In the genomic region with DNA sequence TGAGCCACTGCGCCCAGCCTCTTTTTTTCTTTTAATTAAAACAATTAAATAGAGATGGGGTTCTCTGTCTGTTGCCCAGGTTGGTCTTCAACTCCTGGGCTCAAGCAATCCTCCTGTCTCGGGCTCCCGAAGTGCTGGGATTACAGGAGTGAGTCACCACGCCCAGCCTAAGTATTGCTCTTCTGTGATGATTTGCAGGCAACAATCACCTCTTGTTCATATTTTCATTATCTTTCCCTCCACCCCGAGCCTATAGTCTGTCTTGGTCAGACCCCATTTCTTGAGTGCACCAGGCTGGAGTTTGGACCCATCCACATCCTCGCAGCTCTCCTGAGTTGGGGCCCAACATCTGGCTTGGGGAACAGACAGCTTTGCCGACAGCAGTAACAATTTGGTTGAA, we compare ENCODE assay signal across 17 cellular contexts. TPM values are rescaled to one million over a fixed set of nuclear protein-coding genes. Genes with fewer than 3 reads are reported as not detected.
"Had no signal": no experiment of that assay in that cellular context is flagged by ENCODE, and none has a peak within 500 bp of the region (broad histone marks: within the 10 kb centered on the region; RNA-seq: fewer than 3 reads in every experiment).

No MANE protein-coding gene starts in this region.

- H3K9me3 Mint-ChIP-seq: activated T-helper 1 cell treated with anti-CD3 and anti-CD28 coated beads, Interleukin-12 subunit alpha, Interleukin-12 subunit beta, Interleukin-2, Interleukin-4 antibody, amounts not matched to agents 30 ng/mL and 10 ng/mL and 1 ng/mL, durations not matched to agents 14 hours and 24 hours and 36 hours; nephron progenitor cell had no signal

- H3K4me3 Mint-ChIP-seq: activated T-helper 1 cell treated with anti-CD3 and anti-CD28 coated beads, Interleukin-12 subunit alpha, Interleukin-12 subunit beta, Interleukin-2, Interleukin-4 antibody, amounts not matched to agents 30 ng/mL and 10 ng/mL and 1 ng/mL, durations not matched to agents 14 hours and 24 hours and 36 hours; nephron progenitor cell had no signal

- H3K27ac Mint-ChIP-seq: activated T-helper 1 cell treated with anti-CD3 and anti-CD28 coated beads, Interleukin-12 subunit alpha, Interleukin-12 subunit beta, Interleukin-2, Interleukin-4 antibody, amounts not matched to agents 30 ng/mL and 10 ng/mL and 1 ng/mL, durations not matched to agents 14 hours and 24 hours and 36 hours; nephron progenitor cell had no signal

- ATAC-seq: body of pancreas, heart left ventricle, right cardiac atrium had no signal

- DNase-seq: activated CD4-positive, alpha-beta T cell treated with anti-CD3 and anti-CD28 coated beads, Interleukin-2, amount 50 U/mL, for 1 hour; activated CD4-positive, CD25-positive, alpha-beta regulatory T cell treated with anti-CD3 and anti-CD28 coated beads, Interleukin-2, amount 50 U/mL, for 72 hours; activated gamma-delta T cell; anterior cingulate cortex; body of pancreas; heart left ventricle; nephron progenitor cell; nucleus accumbens; right cardiac atrium; stimulated activated CD4-positive, alpha-beta T cell treated with anti-CD3 and anti-CD28 coated beads, Interleukin-1b, Interleukin-23, amount 100 ng/mL, for 48 hours; stomach; WERI-Rb-1 had no signal

RNA-seq across cellular contexts. Expression of a gene that starts 4.4 kb away (rescaled TPM):
- total RNA-seq: chondrocyte, epithelial cell of proximal tubule, fibroblast of villous mesenchyme, pulmonary artery endothelial cell had no signal
